9 cellular contexts compared by ENCODE assay signal in the genomic region with DNA sequence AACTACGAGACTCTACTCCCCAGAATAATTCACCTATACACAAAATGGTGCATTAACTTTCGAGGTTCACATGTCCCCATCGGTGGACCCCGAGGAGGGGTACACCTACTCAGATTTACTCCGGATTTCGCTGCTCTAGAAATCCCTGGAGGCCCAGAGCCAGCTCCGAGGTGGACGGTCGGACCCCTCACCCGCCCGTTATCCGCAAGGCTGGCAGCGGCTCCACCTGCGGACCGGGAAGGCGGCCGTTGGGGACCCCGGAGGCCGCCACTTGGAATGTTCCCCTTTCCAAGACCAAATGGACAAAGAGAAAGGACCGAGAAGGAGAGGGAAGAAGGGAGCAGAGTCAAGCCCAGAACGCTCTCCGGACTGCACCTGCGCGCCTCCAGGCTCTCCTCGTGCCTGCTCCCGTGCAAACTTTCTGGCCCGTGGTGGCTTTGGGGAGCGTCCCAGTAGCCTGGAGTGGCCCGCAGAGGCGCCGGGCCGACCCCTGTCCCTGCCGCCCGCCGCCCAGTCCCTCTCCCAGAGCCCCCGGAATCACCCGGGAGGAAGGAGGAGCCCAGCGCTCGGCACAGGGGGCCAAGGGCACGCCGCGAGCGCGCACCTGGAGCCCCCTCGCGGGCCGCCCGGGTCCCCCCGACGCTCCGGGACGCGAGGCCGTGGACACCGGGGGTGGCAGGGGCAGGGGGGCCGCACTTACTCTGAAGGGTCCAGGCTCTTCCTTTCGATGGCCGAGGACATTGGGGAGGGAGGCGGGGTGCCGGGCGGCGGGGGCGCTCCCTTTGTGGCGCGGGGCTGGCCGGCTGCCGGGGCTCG. TPM values are rescaled to one million over a fixed set of nuclear protein-coding genes. Genes with fewer than 3 reads are reported as not detected.
DNase-seq lines count a peak whose midpoint lies in the region; ATAC-seq and TF ChIP-seq lines count a peak whose summit lies in the region.
"Had no signal": no experiment of that assay in that cellular context is flagged by ENCODE, and none has a peak within 500 bp of the region (broad histone marks: within the 10 kb centered on the region; RNA-seq: fewer than 3 reads in every experiment).

No MANE protein-coding gene starts in this region.

- H3K36me3 Mint-ChIP-seq in activated CD4-positive, alpha-beta T cell treated with anti-CD3 and anti-CD28 coated beads for 36 hours (ENCODE audit: low read depth): no peaks in the 10 kb centered on the region
- H3K36me3 Mint-ChIP-seq in activated CD4-positive, alpha-beta T cell treated with anti-CD3 and anti-CD28 coated beads, Interleukin-2, amount 10 ng/mL, durations not matched to agents 7 days and 5 days (ENCODE audit: low read depth): no peaks in the 10 kb centered on the region
- H3K36me3 Mint-ChIP-seq in glutamatergic neuron (ENCODE audit: unreplicated experiment): no peaks in the 10 kb centered on the region

- intact Hi-C loops in activated CD4-positive, alpha-beta T cell treated with anti-CD3 and anti-CD28 coated beads for 36 hours (cut with DNase I, micrococcal nuclease): no loop called here

- H3K36me3 ChIP-seq in SJCRH30: no peaks in the 10 kb centered on the region

- no peaks in the 10 kb centered on the region for H3K9me3 ChIP-seq in SJCRH30 (replicated peaks)

- no peak for ATAC-seq in activated CD4-positive, alpha-beta T cell treated with anti-CD3 and anti-CD28 coated beads for 36 hours
- ATAC-seq in GM21717 (IDR thresholded peaks at IDR 0.05; ENCODE audit: unreplicated experiment): no peak

- peak overlapping the region; percentile 60 for H3K4me3 ChIP-seq in SJCRH30
- H3K4me3 ChIP-seq in skeletal muscle cell (ENCODE audit: low read depth, low read length): peak overlapping the region; percentile 28

- no peak overlapping the region for H3K27ac ChIP-seq in SJCRH30
- H3K27ac ChIP-seq: C4-2B had no signal

- H3K4me3 Mint-ChIP-seq in activated CD4-positive, alpha-beta T cell treated with anti-CD3 and anti-CD28 coated beads for 36 hours: no peak overlapping the region
- H3K4me3 Mint-ChIP-seq in activated CD4-positive, alpha-beta T cell treated with anti-CD3 and anti-CD28 coated beads, Interleukin-2, amount 10 ng/mL, durations not matched to agents 7 days and 5 days: no peak overlapping the region
- H3K4me3 Mint-ChIP-seq in glutamatergic neuron (ENCODE audit: unreplicated experiment): peak overlapping the region; percentile 79

- H3K27ac Mint-ChIP-seq in activated CD4-positive, alpha-beta T cell treated with anti-CD3 and anti-CD28 coated beads for 36 hours: no peak overlapping the region
- no peak overlapping the region for H3K27ac Mint-ChIP-seq in activated CD4-positive, alpha-beta T cell treated with anti-CD3 and anti-CD28 coated beads, Interleukin-2, amount 10 ng/mL, durations not matched to agents 7 days and 5 days
- H3K27ac Mint-ChIP-seq in glutamatergic neuron (ENCODE audit: unreplicated experiment): no peak overlapping the region

- no peaks in the 10 kb centered on the region for H3K9me3 Mint-ChIP-seq in activated CD4-positive, alpha-beta T cell treated with anti-CD3 and anti-CD28 coated beads for 36 hours (ENCODE audit: low read depth)
- no peaks in the 10 kb centered on the region for H3K9me3 Mint-ChIP-seq in activated CD4-positive, alpha-beta T cell treated with anti-CD3 and anti-CD28 coated beads, Interleukin-2, amount 10 ng/mL, durations not matched to agents 7 days and 5 days
- no peaks in the 10 kb centered on the region for H3K9me3 Mint-ChIP-seq in glutamatergic neuron (ENCODE audit: unreplicated experiment)

- H3K27me3 ChIP-seq in SJCRH30: peaks cover 5% of the 10 kb centered on the region; the same call in 1 of the 2 replicates

- peaks cover 2% of the 10 kb centered on the region; the same call in 1 of the 2 replicates for H3K4me1 ChIP-seq in SJCRH30

- DNase-seq in activated CD4-positive, alpha-beta T cell treated with anti-CD3 and anti-CD28 coated beads for 36 hours: peak; percentile 10
- DNase-seq in activated CD4-positive, alpha-beta T cell treated with anti-CD3 and anti-CD28 coated beads, Interleukin-2, amount 10 ng/mL, durations not matched to agents 7 days and 5 days: no peak
- DNase-seq in SJCRH30 (no peak), glutamatergic neuron (peak; percentile 28), skeletal muscle cell (ENCODE audit: low read depth) (no peak), GM13977 (ENCODE audit: low spot score) (no peak), medulla oblongata (ENCODE audit: extremely low spot score) (no peak)

- TF ChIP-seq CTCF in glutamatergic neuron (IDR thresholded peaks at IDR 0.05; ENCODE audit: partially characterized antibody, unreplicated experiment) (no peak), GM13977 (IDR thresholded peaks at IDR 0.05; ENCODE audit: extremely low read depth, insufficient read depth, missing control alignments) (no peak)

- CTCF ChIA-PET in activated CD4-positive, alpha-beta T cell treated with anti-CD3 and anti-CD28 coated beads for 36 hours (lab: Charles Lee): interaction anchor here (0.6 to 2.5 kb wide), 7 partner anchors 10 to 1535 kb away, joined by 3 to 11 read pairs (median 4); no protein-coding TSS in a partner anchor
- CTCF ChIA-PET in activated CD4-positive, alpha-beta T cell treated with anti-CD3 and anti-CD28 coated beads, Interleukin-2, amount 10 ng/mL, durations not matched to agents 7 days and 5 days (lab: Charles Lee): interaction anchor here (1.2 to 1.5 kb wide), 2 partner anchors 10 to 119 kb away, joined by 3 read pairs; no protein-coding TSS in a partner anchor

- in situ Hi-C loops in GM13977 (cut with MboI; ENCODE audit: low pct_unique_long_range_greater_than_20kb, low sequenced_read_pairs, unreplicated experiment): no loop called here

- H3K27me3 Mint-ChIP-seq in activated CD4-positive, alpha-beta T cell treated with anti-CD3 and anti-CD28 coated beads for 36 hours: peaks cover 61% of the 10 kb centered on the region
- H3K27me3 Mint-ChIP-seq in activated CD4-positive, alpha-beta T cell treated with anti-CD3 and anti-CD28 coated beads, Interleukin-2, amount 10 ng/mL, durations not matched to agents 7 days and 5 days: peaks cover 78% of the 10 kb centered on the region
- H3K27me3 Mint-ChIP-seq in glutamatergic neuron (ENCODE audit: unreplicated experiment): peaks cover 18% of the 10 kb centered on the region

- POLR2A ChIA-PET in activated CD4-positive, alpha-beta T cell treated with anti-CD3 and anti-CD28 coated beads for 36 hours (lab: Charles Lee): no interaction called here
- POLR2A ChIA-PET in activated CD4-positive, alpha-beta T cell treated with anti-CD3 and anti-CD28 coated beads, Interleukin-2, amount 10 ng/mL, durations not matched to agents 7 days and 5 days (lab: Charles Lee): interaction anchor here (0.6 kb wide), 1 partner anchor 379 kb away, joined by 4 read pairs; no protein-coding TSS in a partner anchor

- H3K4me1 Mint-ChIP-seq in activated CD4-positive, alpha-beta T cell treated with anti-CD3 and anti-CD28 coated beads for 36 hours: peaks cover 9% of the 10 kb centered on the region
- H3K4me1 Mint-ChIP-seq in activated CD4-positive, alpha-beta T cell treated with anti-CD3 and anti-CD28 coated beads, Interleukin-2, amount 10 ng/mL, durations not matched to agents 7 days and 5 days: peaks cover 7% of the 10 kb centered on the region
- H3K4me1 Mint-ChIP-seq in glutamatergic neuron (ENCODE audit: low read depth, unreplicated experiment): peaks cover 16% of the 10 kb centered on the region

RNA-seq across cellular contexts. Expression of a gene that starts 23.0 kb away (rescaled TPM):
- not detected for total RNA-seq in activated CD4-positive, alpha-beta T cell treated with anti-CD3 and anti-CD28 coated beads for 36 hours
- total RNA-seq in activated CD4-positive, alpha-beta T cell treated with anti-CD3 and anti-CD28 coated beads, Interleukin-2, amount 10 ng/mL, durations not matched to agents 7 days and 5 days: not detected
- total RNA-seq in SJCRH30 (2014; rRNA removed; shearing (Covaris generic)): 0.63 and 1.2 TPM in 2 replicates
- 2.7 TPM for total RNA-seq in glutamatergic neuron (ENCODE audit: unreplicated experiment)

Comparison
In these comparisons a context has a peak if more than half of its experiments do, and no peak if none do; other contexts are left out.
1. DNase-seq: peak in activated CD4-positive, alpha-beta T cell treated with anti-CD3 and anti-CD28 coated beads for 36 hours (single experiment) and glutamatergic neuron (single experiment); none in activated CD4-positive, alpha-beta T cell treated with anti-CD3 and anti-CD28 coated beads, Interleukin-2, amount 10 ng/mL, durations not matched to agents 7 days and 5 days (single experiment), SJCRH30 (0 of 2), skeletal muscle cell (single experiment), GM13977 (single experiment) and medulla oblongata (single experiment).